In the genomic region with DNA sequence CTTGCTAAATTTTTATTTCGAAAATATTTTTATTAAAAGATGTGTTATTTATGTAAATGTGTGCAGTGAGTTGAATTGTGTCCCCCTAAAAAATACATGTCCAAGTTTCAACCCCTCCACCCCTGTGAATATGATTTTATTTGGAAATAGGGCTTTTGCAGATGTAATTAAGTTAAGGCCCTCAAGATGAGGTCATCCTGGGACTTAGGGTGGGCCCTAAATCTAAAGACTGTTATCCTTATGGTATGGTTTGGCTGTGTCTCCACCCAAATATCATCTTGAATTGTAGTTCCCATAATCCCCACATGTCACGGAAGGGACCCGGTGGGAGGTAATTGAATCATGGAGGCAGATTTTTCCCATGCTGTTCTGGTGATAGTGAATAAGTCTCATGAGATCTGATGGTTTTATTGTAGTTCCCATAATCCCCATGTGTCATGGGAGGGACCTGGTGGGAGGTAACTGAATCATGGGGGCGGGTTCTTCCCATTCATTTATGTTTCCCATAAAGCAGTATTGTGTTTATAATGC, we compare ENCODE assay signal across 14 cellular contexts. TPM values are rescaled to one million over a fixed set of nuclear protein-coding genes. Genes with fewer than 3 reads are reported as not detected.
DNase-seq lines count a peak whose midpoint lies in the region; ATAC-seq and TF ChIP-seq lines count a peak whose summit lies in the region.
"Had no signal": no experiment of that assay in that cellular context is flagged by ENCODE, and none has a peak within 500 bp of the region (broad histone marks: within the 10 kb centered on the region; RNA-seq: fewer than 3 reads in every experiment).

No MANE protein-coding gene starts in this region.

- TF ChIP-seq CTCF in BE2C (IDR thresholded peaks at IDR 0.05; ENCODE audit: low read depth, low read length) (no peak), DND-41 (IDR thresholded peaks at IDR 0.05; ENCODE audit: borderline replicate concordance, extremely low read depth, low read length, poor library complexity, severe bottlenecking) (no peak)

- peaks cover 0 to 3% (median 0%) of the 10 kb centered on the region in 3 donors for H3K36me3 Mint-ChIP-seq in naive thymus-derived CD8-positive, alpha-beta T cell

- peak overlapping the region in 5 of 10 donors; percentile 7 to 42 (median 18) for H3K4me3 Mint-ChIP-seq in naive thymus-derived CD8-positive, alpha-beta T cell

- H3K27me3 Mint-ChIP-seq in naive thymus-derived CD8-positive, alpha-beta T cell = no peaks in the 10 kb centered on the region

- peaks cover 8 to 21% (median 16%) of the 10 kb centered on the region in 4 donors for H3K4me1 Mint-ChIP-seq in naive thymus-derived CD8-positive, alpha-beta T cell

- no peaks in the 10 kb centered on the region for H3K9me3 Mint-ChIP-seq in naive thymus-derived CD8-positive, alpha-beta T cell

- 0 out of 2 replicates have a peak, but pooled peaks cover 3% of the 10 kb centered on the region for H3K36me3 ChIP-seq in BE2C
- peaks cover 13% of the 10 kb centered on the region for H3K36me3 ChIP-seq in DND-41 (ENCODE audit: insufficient read depth, low read length)
- H3K36me3 ChIP-seq in MG63 = peaks cover 12% of the 10 kb centered on the region
- H3K36me3 ChIP-seq: cardiac muscle cell had no signal

- POLR2A ChIA-PET in naive thymus-derived CD8-positive, alpha-beta T cell (lab: Charles Lee) = interaction anchor here (2.4 kb wide), 1 partner anchor 214 kb away, joined by 9 read pairs; the partner anchor contains the start of genes AP3S1 and ATG12

- H3K9ac ChIP-seq in DND-41 (ENCODE audit: low read depth, low read length) = peak overlapping the region; percentile 95

- H3K79me2 ChIP-seq in DND-41 (ENCODE audit: insufficient read depth, low read length) = peaks cover 45% of the 10 kb centered on the region

- H3K4me3 ChIP-seq in BE2C (ENCODE audit: low read depth, low read length) (no peak overlapping the region; the same call in 1 of the 2 replicates), DND-41 (ENCODE audit: low read depth in 1 of 2, low read length in 2 of 2) (peak overlapping the region in 1 of 2 experiments; percentile 84; a peak in 1 of 4 replicates), MG63 (no peak overlapping the region)

- no peak for ATAC-seq in DND-41 (ENCODE audit: insufficient read depth, low read depth)
- ATAC-seq in naive thymus-derived CD8-positive, alpha-beta T cell = no peak
- no peak for ATAC-seq in GM21515 (IDR thresholded peaks at IDR 0.05; ENCODE audit: unreplicated experiment)
- ATAC-seq: GM12878 had no signal

- peak overlapping the region; percentile 82; the same call in 1 of the 2 replicates for H2AFZ ChIP-seq in DND-41 (ENCODE audit: low read depth, low read length)

- H3K27me3 ChIP-seq in BE2C (no peaks in the 10 kb centered on the region), DND-41 (ENCODE audit: insufficient read depth, low read length, poor library complexity) (no peaks in the 10 kb centered on the region), MG63 (no peaks in the 10 kb centered on the region)
- H3K27me3 ChIP-seq: cardiac muscle cell had no signal

- peak overlapping the region; percentile 85 for H3K4me2 ChIP-seq in DND-41 (ENCODE audit: insufficient read depth, low read length)

- H3K27ac Mint-ChIP-seq in naive thymus-derived CD8-positive, alpha-beta T cell = peak overlapping the region; percentile 23 to 82 (median 60)

- no peak overlapping the region for H3K27ac ChIP-seq in DND-41 (ENCODE audit: low read length)

- in situ Hi-C loops in SK-MEL-5 (cut with HindIII; ENCODE audit: low pct_unique_long_range_greater_than_20kb, low sequenced_read_pairs) = no loop called here

- H4K20me1 ChIP-seq in DND-41 (ENCODE audit: insufficient read depth, low read length) = peaks cover 24% of the 10 kb centered on the region; the same call in 1 of the 2 replicates

- H3K4me1 ChIP-seq in BE2C (peaks cover 10% of the 10 kb centered on the region), DND-41 (ENCODE audit: insufficient read depth, low read length) (peaks cover 40% of the 10 kb centered on the region)

- peak; percentile 45 for DNase-seq in BE2C
- DNase-seq in DND-41 = no peak
- peak; percentile 36 for DNase-seq in SK-MEL-5 (ENCODE audit: low read depth, low spot score)
- DNase-seq in naive thymus-derived CD8-positive, alpha-beta T cell = no peak
- DNase-seq in activated effector memory CD4-positive, alpha-beta T cell treated with Interleukin-2 at 50 U/mL for 16 hours = no peak
- DNase-seq in ureter (ENCODE audit: low spot score) = no peak
- no peak for DNase-seq in MG63
- DNase-seq: activated CD4-positive, alpha-beta T cell treated with anti-CD3 and anti-CD28 coated beads for 1 hour; H7; NCI-H1048; NCI-H526 treated with DMSO at 0.1 percent for 48 hours had no signal

- no peaks in the 10 kb centered on the region for H3K9me3 ChIP-seq in BE2C
- H3K9me3 ChIP-seq in DND-41 (ENCODE audit: insufficient read depth, low read length, severe bottlenecking) = no peaks in the 10 kb centered on the region
- no peaks in the 10 kb centered on the region for H3K9me3 ChIP-seq in MG63

RNA-seq across cellular contexts. Expression of gene TMED7, which starts 1.5 kb away (rescaled TPM):
- 69.5 TPM for polyA plus RNA-seq in BE2C (2012; ENCODE audit: insufficient read depth, insufficient read length, low read depth)
- total RNA-seq in SK-MEL-5 (2014; rRNA removed; shearing (Covaris generic)) = 101 and 105 TPM in 2 replicates
- 167 and 242 TPM in 2 replicates for polyA plus RNA-seq in SK-MEL-5 (2015; cell fraction: cytosol; rRNA removed)
- polyA plus RNA-seq in SK-MEL-5 (2015; cell fraction: nucleus; rRNA removed) = 23.4 and 39.8 TPM in 2 replicates
- 10 to 100 TPM; 41.0 to 48.9 TPM for total RNA-seq in naive thymus-derived CD8-positive, alpha-beta T cell
- 10 to 100 TPM; 30.3 to 43.2 (median 37.2) TPM for polyA plus RNA-seq in naive thymus-derived CD8-positive, alpha-beta T cell
- total RNA-seq in ureter = 88.8 TPM
- total RNA-seq in MG63 (2014; rRNA removed; shearing (Covaris generic); ENCODE audit: low replicate concordance) = 57.0 and 78.8 TPM in 2 replicates

RNA-seq across cellular contexts. Expression of gene TICAM2, which starts 25.1 kb away (rescaled TPM):
- not detected for polyA plus RNA-seq in BE2C (2012; ENCODE audit: insufficient read depth, insufficient read length, low read depth)
- 0.08 TPM in 1 of 2 replicates, not detected in the other for total RNA-seq in SK-MEL-5 (2014; rRNA removed; shearing (Covaris generic))
- polyA plus RNA-seq in SK-MEL-5 (2015; cell fraction: cytosol; rRNA removed) = not detected in 2 replicates
- 0.42 TPM in 1 of 2 replicates, not detected in the other for polyA plus RNA-seq in SK-MEL-5 (2015; cell fraction: nucleus; rRNA removed)
- total RNA-seq in naive thymus-derived CD8-positive, alpha-beta T cell = 1 to 10 TPM in 1 of 2 experiments, not detected in 1; 1.5 TPM
- not detected for polyA plus RNA-seq in naive thymus-derived CD8-positive, alpha-beta T cell
- total RNA-seq in ureter = 2.8 TPM
- total RNA-seq in MG63 (2014; rRNA removed; shearing (Covaris generic); ENCODE audit: low replicate concordance) = 1.2 and 6.3 TPM in 2 replicates
- total RNA-seq: H7 had no signal

Comparison
In these comparisons a context has a peak if more than half of its experiments do, and no peak if none do; other contexts are left out.
1. DNase-seq: peak in BE2C (single experiment) and SK-MEL-5 (single experiment); none in DND-41 (single experiment), naive thymus-derived CD8-positive, alpha-beta T cell (0 of 10), activated effector memory CD4-positive, alpha-beta T cell treated with Interleukin-2 at 50 U/mL for 16 hours (single experiment), ureter (single experiment) and MG63 (single experiment).